In genomic region chr11:14751975-14752407, GRCh38 we compare ENCODE assay signal across 26 cellular contexts.
A peak's percentile ranks its signal among the peaks of the same experiment; 100 is the strongest.
DNase-seq lines count a peak whose midpoint lies in the region; ATAC-seq and TF ChIP-seq lines count a peak whose summit lies in the region.
"Had no signal": no experiment of that assay in that cellular context is flagged by ENCODE, and none has a peak within 500 bp of the region (broad histone marks: within the 10 kb centered on the region; RNA-seq: fewer than 3 reads in every experiment).

No MANE protein-coding gene starts in this region.

- H3K4me1 ChIP-seq in Loucy (ENCODE audit: insufficient read depth, low read length, poor library complexity, severe bottlenecking) = peaks cover 38% of the 10 kb centered on the region
- H3K4me1 ChIP-seq: pancreas, right atrium auricular region, tibial artery had no signal

- peak overlapping the region; percentile 15 to 89 for H3K4me3 Mint-ChIP-seq in activated T-cell treated with anti-CD3 and anti-CD28 coated beads, Interleukin-2, amount 50 U/mL, for 72 hours
- H3K4me3 Mint-ChIP-seq: CD14-positive monocyte had no signal

- peak; percentile 51 to 52 for ATAC-seq in activated T-cell treated with anti-CD3 and anti-CD28 coated beads, Interleukin-2, amount 50 U/mL, for 72 hours (replicated peaks in 1 of 2)
- peak; percentile 77 to 87 for ATAC-seq in activated naive CD4-positive, alpha-beta T cell treated with anti-CD3 and anti-CD28 coated beads, Interleukin-2, amount 50 U/mL, for 72 hours
- ATAC-seq in stimulated activated naive CD8-positive, alpha-beta T cell treated with anti-CD3 and anti-CD28 coated beads, Interleukin-15, Interleukin-2, amounts not matched to agents 100 U/mL and 50 U/mL, for 24 hours = peak; percentile 65
- ATAC-seq in HG02571 (IDR thresholded peaks at IDR 0.05; ENCODE audit: unreplicated experiment) = no peak
- ATAC-seq: mucosa of descending colon, PC-3 had no signal

- DNase-seq in activated T-cell treated with anti-CD3 and anti-CD28 coated beads, Interleukin-2, amount 50 U/mL, for 72 hours = no peak
- DNase-seq in activated T-cell treated with anti-CD3 and anti-CD28 coated beads, Interleukin-2, amount 50 U/mL, for 1 hour = no peak
- no peak for DNase-seq in activated naive CD4-positive, alpha-beta T cell treated with anti-CD3 and anti-CD28 coated beads, Interleukin-2, amount 50 U/mL, for 72 hours (ENCODE audit: low spot score in 2 of 2)
- DNase-seq in stimulated activated naive CD8-positive, alpha-beta T cell treated with anti-CD3 and anti-CD28 coated beads, Interleukin-15, Interleukin-2, amounts not matched to agents 100 U/mL and 50 U/mL, for 24 hours = no peak
- no peak for DNase-seq in H4 (ENCODE audit: low spot score)
- DNase-seq: activated CD4-positive, alpha-beta T cell treated with anti-CD3 and anti-CD28 coated beads, Interleukin-2, amount 50 U/mL, for 1 hour; brain microvascular endothelial cell; GDM1; head of caudate nucleus; kidney glomerular epithelial cell; mucosa of descending colon; NCI-H1105 treated with DMSO at 0.1 percent for 48 hours; NCI-H2081; NCI-H345; NCI-H748 treated with DMSO at 0.1 percent for 48 hours; pancreas; PC-3; Right ventricle myocardium superior; spleen; stimulated activated CD4-positive, alpha-beta T cell treated with anti-CD3 and anti-CD28 coated beads, Interleukin-4, amount 100 ng/mL, for 24 hours; tibial artery had no signal

- peaks cover 2 to 9% of the 10 kb centered on the region in 2 donors for H3K36me3 Mint-ChIP-seq in activated T-cell treated with anti-CD3 and anti-CD28 coated beads, Interleukin-2, amount 50 U/mL, for 72 hours (ENCODE audit: insufficient read depth in 2 of 2)
- H3K36me3 Mint-ChIP-seq in activated naive CD4-positive, alpha-beta T cell treated with anti-CD3 and anti-CD28 coated beads, Interleukin-2, amount 50 U/mL, for 72 hours = peaks cover under 1 to 9% of the 10 kb centered on the region in 2 donors

- H3F3A ChIP-seq in Loucy (ENCODE audit: low read depth) = no peaks in the 10 kb centered on the region

- H3K9me3 ChIP-seq in Loucy (ENCODE audit: insufficient read depth, low read depth, low read length) = no peaks in the 10 kb centered on the region; the same call in 1 of the 2 replicates
- H3K9me3 ChIP-seq: mucosa of descending colon, pancreas, right atrium auricular region, spleen, tibial artery had no signal

- peak overlapping the region; percentile 34 for H3K4me2 ChIP-seq in Loucy (ENCODE audit: low read depth, low read length, poor library complexity, severe bottlenecking)

- no peaks in the 10 kb centered on the region for H3K9me2 ChIP-seq in Loucy (replicated peaks; ENCODE audit: low read depth, low read length)

- peak overlapping the region; percentile 94 for H3K27ac Mint-ChIP-seq in activated T-cell treated with anti-CD3 and anti-CD28 coated beads, Interleukin-2, amount 50 U/mL, for 72 hours
- H3K27ac Mint-ChIP-seq in activated naive CD4-positive, alpha-beta T cell treated with anti-CD3 and anti-CD28 coated beads, Interleukin-2, amount 50 U/mL, for 72 hours = peak overlapping the region; percentile 2 to 71

- no peaks in the 10 kb centered on the region for H3K27me3 Mint-ChIP-seq in activated T-cell treated with anti-CD3 and anti-CD28 coated beads, Interleukin-2, amount 50 U/mL, for 72 hours (ENCODE audit: low read depth)

- H3K9ac ChIP-seq in Loucy (ENCODE audit: low read depth, low read length, poor library complexity, severe bottlenecking) = peak overlapping the region; percentile 5

- H2AFZ ChIP-seq in Loucy (ENCODE audit: low read length) = no peak overlapping the region

- no peak for TF ChIP-seq CTCF in Loucy (conservative IDR thresholded peaks at IDR 0.05; ENCODE audit: low read length)

- H3K4me1 Mint-ChIP-seq in activated T-cell treated with anti-CD3 and anti-CD28 coated beads, Interleukin-2, amount 50 U/mL, for 72 hours (ENCODE audit: low read depth) = peaks cover 65% of the 10 kb centered on the region

- H4K20me1 ChIP-seq in Loucy (ENCODE audit: insufficient read depth, low read length, poor library complexity, severe bottlenecking) = peaks cover 3% of the 10 kb centered on the region

- H3K79me2 ChIP-seq in Loucy (ENCODE audit: insufficient read depth, low read length) = peaks cover 77% of the 10 kb centered on the region

- no peaks in the 10 kb centered on the region for H3K27me3 ChIP-seq in Loucy (ENCODE audit: insufficient read depth, low read length, poor library complexity, severe bottlenecking)
- H3K27me3 ChIP-seq: brain microvascular endothelial cell, pancreas, right atrium auricular region, spleen, tibial artery had no signal

- H3K9me3 Mint-ChIP-seq in activated T-cell treated with anti-CD3 and anti-CD28 coated beads, Interleukin-2, amount 50 U/mL, for 72 hours = no peaks in the 10 kb centered on the region
- peaks cover under 1 to 2% of the 10 kb centered on the region in 2 donors for H3K9me3 Mint-ChIP-seq in activated naive CD4-positive, alpha-beta T cell treated with anti-CD3 and anti-CD28 coated beads, Interleukin-2, amount 50 U/mL, for 72 hours
- H3K9me3 Mint-ChIP-seq: CD14-positive monocyte had no signal

- H3K36me3 ChIP-seq in Loucy (ENCODE audit: insufficient read depth, low read length) = no peaks in the 10 kb centered on the region
- H3K36me3 ChIP-seq: brain microvascular endothelial cell, pancreas, right atrium auricular region, spleen, tibial artery had no signal

- no peak overlapping the region for H3K4me3 ChIP-seq in Loucy (ENCODE audit: low read length, poor library complexity, severe bottlenecking)
- H3K4me3 ChIP-seq: lung, mucosa of descending colon, pancreas, right atrium auricular region, spleen, tibial artery had no signal
